1 cellular context compared by ENCODE assay signal in genomic region chr1:32964461-32965250, GRCh38.
TF ChIP-seq lines count a peak whose summit lies in the region.

TSS of gene RNF19B (minus strand) at chr1:32964809. CDS start at chr1:32964685, 124 bp downstream.

TF ChIP-seq in HEK293, 187 proteins besides CTCF, POLR2A, EP300 and RAD21 (continued from another document):
- no peak for TF ChIP-seq ZNF473 (tag by site-specific recombination; IDR thresholded peaks at IDR 0.05)
- no peak for TF ChIP-seq BCL11B (tag by site-specific recombination; IDR thresholded peaks at IDR 0.05; ENCODE audit: low read depth)
- TF ChIP-seq ZNF555 (tag by site-specific recombination; conservative IDR thresholded peaks at IDR 0.05), result no peak
- TF ChIP-seq PRDM1 (tag by site-specific recombination; IDR thresholded peaks at IDR 0.05), result no peak
- TF ChIP-seq KLF9 (tag by site-specific recombination; IDR thresholded peaks at IDR 0.05; ENCODE audit: low read depth), result peak; percentile 62; the same call in 1 of the 2 replicates
- TF ChIP-seq ZNF768 (tag by site-specific recombination; IDR thresholded peaks at IDR 0.05), result no peak
- TF ChIP-seq ZNF843 (tag by site-specific recombination; IDR thresholded peaks at IDR 0.05), result no peak
- TF ChIP-seq ZNF670 (tag by site-specific recombination; IDR thresholded peaks at IDR 0.05; ENCODE audit: low read depth), result no peak
- TF ChIP-seq SP3 (tag by site-specific recombination; IDR thresholded peaks at IDR 0.05), result peak; percentile 89
- TF ChIP-seq ZNF433 (tag by site-specific recombination; IDR thresholded peaks at IDR 0.05; ENCODE audit: low read depth), result no peak
- TF ChIP-seq ZNF624 (tag by site-specific recombination; IDR thresholded peaks at IDR 0.05), result no peak
- no peak for TF ChIP-seq ZNF248 (tag by site-specific recombination; IDR thresholded peaks at IDR 0.05)
- TF ChIP-seq ZNF311 (tag by site-specific recombination; IDR thresholded peaks at IDR 0.05; ENCODE audit: borderline replicate concordance), result no peak
- TF ChIP-seq ZNF558 (tag by site-specific recombination; IDR thresholded peaks at IDR 0.05), result no peak
- TF ChIP-seq ZNF341 (tag by site-specific recombination; IDR thresholded peaks at IDR 0.05; ENCODE audit: low read depth), result 0 out of 2 replicates have a peak, but pooled peaks have one; percentile 13
- no peak for TF ChIP-seq ZNF26 (tag by site-specific recombination; IDR thresholded peaks at IDR 0.05)
- TF ChIP-seq MYNN (tag by site-specific recombination; IDR thresholded peaks at IDR 0.05; ENCODE audit: borderline replicate concordance), result no peak
- peak; percentile 21; the same call in 1 of the 2 replicates for TF ChIP-seq ZNF184 (tag by site-specific recombination; IDR thresholded peaks at IDR 0.05)
- no peak for TF ChIP-seq ZNF112 (tag by site-specific recombination; IDR thresholded peaks at IDR 0.05)
- no peak for TF ChIP-seq PRDM6 (tag by site-specific recombination; IDR thresholded peaks at IDR 0.05)
- TF ChIP-seq ZNF140 (tag by site-specific recombination; IDR thresholded peaks at IDR 0.05), result no peak
- no peak for TF ChIP-seq ZNF155 (tag by site-specific recombination; IDR thresholded peaks at IDR 0.05)
- TF ChIP-seq SP7 (tag by site-specific recombination; IDR thresholded peaks at IDR 0.05), result no peak
- TF ChIP-seq ZSCAN30 (tag by site-specific recombination; IDR thresholded peaks at IDR 0.05), result peak; percentile 82
- no peak for TF ChIP-seq ZNF701 (tag by site-specific recombination; IDR thresholded peaks at IDR 0.05)
- TF ChIP-seq PATZ1 (tag by site-specific recombination; IDR thresholded peaks at IDR 0.05), result peak; percentile 55; the same call in 1 of the 2 replicates
- TF ChIP-seq PBX3 (CRISPR knock-in tag; IDR thresholded peaks at IDR 0.05), result peak; percentile 51; the same call in 1 of the 2 replicates
- TF ChIP-seq SCRT1 (tag by site-specific recombination; IDR thresholded peaks at IDR 0.05; ENCODE audit: borderline replicate concordance), result no peak
- no peak for TF ChIP-seq ZNF560 (tag by site-specific recombination; IDR thresholded peaks at IDR 0.05; ENCODE audit: borderline replicate concordance)
- TF ChIP-seq ZNF610 (tag by site-specific recombination; IDR thresholded peaks at IDR 0.05; ENCODE audit: borderline replicate concordance), result no peak; the same call in 1 of the 2 replicates
- TF ChIP-seq RBAK (tag by site-specific recombination; IDR thresholded peaks at IDR 0.05), result no peak
- TF ChIP-seq SETDB1 (IDR thresholded peaks at IDR 0.05; ENCODE audit: insufficient read length, low read length), result peak; percentile 21
- TF ChIP-seq ZNF449 (tag by site-specific recombination; IDR thresholded peaks at IDR 0.05), result no peak
- TF ChIP-seq ZNF830 (tag by site-specific recombination; IDR thresholded peaks at IDR 0.05; ENCODE audit: low read depth), result no peak
- TF ChIP-seq ZNF664 (tag by site-specific recombination; IDR thresholded peaks at IDR 0.05), result no peak
- TF ChIP-seq ZNF501 (tag by site-specific recombination; IDR thresholded peaks at IDR 0.05), result no peak
- TF ChIP-seq ZNF692 (tag by site-specific recombination; IDR thresholded peaks at IDR 0.05), result no peak
- no peak for TF ChIP-seq SCRT2 (tag by site-specific recombination; IDR thresholded peaks at IDR 0.05)
- no peak for TF ChIP-seq ZNF416 (tag by site-specific recombination; IDR thresholded peaks at IDR 0.05)
- no peak for TF ChIP-seq ZBTB49 (tag by site-specific recombination; IDR thresholded peaks at IDR 0.05; ENCODE audit: low read depth)
- TF ChIP-seq OSR2 (tag by site-specific recombination; IDR thresholded peaks at IDR 0.05), result no peak
- TF ChIP-seq GLIS1 (tag by site-specific recombination; IDR thresholded peaks at IDR 0.05), result peak; percentile 39; the same call in 1 of the 2 replicates
- peak; percentile 46; the same call in 1 of the 2 replicates for TF ChIP-seq ZEB2 (tag by site-specific recombination; IDR thresholded peaks at IDR 0.05)
- peak; percentile 12; the same call in 1 of the 2 replicates for TF ChIP-seq FEZF1 (tag by site-specific recombination; IDR thresholded peaks at IDR 0.05)
- no peak for TF ChIP-seq ZNF76 (tag by site-specific recombination; IDR thresholded peaks at IDR 0.05; ENCODE audit: borderline replicate concordance, low read depth)
- TF ChIP-seq ZNF274 (IDR thresholded peaks at IDR 0.05; ENCODE audit: low read length), result no peak
- no peak for TF ChIP-seq ZNF274 (tag by site-specific recombination; IDR thresholded peaks at IDR 0.05; ENCODE audit: borderline replicate concordance)
